1 cellular context compared by ENCODE assay signal in the genomic region with DNA sequence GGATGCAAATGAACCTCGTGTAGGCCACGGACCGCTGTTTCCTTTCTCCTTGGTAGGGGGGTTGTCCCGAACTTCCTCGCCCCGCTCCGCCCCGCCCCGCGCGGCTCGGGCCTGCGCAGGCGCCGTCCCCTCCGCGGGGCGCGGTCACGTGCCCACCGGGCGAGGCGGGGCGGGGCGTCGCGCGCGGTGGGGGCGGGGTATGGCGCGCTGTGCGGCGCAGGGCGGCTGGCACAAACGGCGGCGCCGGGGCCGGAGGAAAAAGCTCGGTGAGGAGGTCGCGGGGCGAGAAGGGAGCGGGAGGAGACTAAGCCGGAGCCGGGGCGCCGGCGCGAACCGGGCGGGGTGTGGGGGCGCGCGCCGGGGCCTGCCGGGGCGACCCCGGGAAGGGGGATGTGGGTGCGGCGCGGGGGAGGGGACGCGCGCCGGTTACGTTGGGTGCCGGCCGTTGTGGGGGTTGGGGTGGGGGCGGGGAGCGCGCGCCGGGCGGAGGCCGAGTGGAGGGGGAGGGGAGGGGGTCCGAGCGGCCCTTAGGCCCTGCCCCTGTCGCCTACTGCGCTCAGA.
TF ChIP-seq lines count a peak whose summit lies in the region.

A gene (plus strand): TSS at position 195 of the 561 bp plus-strand sequence. CDS start 1,382 bp downstream, outside the sequence.

TF ChIP-seq in H1, 55 proteins besides CTCF, POLR2A, EP300 and RAD21 (continued from another document):
- TF ChIP-seq, protein P1, sequence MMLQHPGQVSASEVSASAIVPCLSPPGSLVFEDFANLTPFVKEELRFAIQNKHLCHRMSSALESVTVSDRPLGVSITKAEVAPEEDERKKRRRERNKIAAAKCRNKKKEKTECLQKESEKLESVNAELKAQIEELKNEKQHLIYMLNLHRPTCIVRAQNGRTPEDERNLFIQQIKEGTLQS (IDR thresholded peaks at IDR 0.05; ENCODE audit: insufficient read depth, low read depth, low read length), result peak; percentile 60; the same call in 1 of the 2 replicates
- TF ChIP-seq JUND (IDR thresholded peaks at IDR 0.05; ENCODE audit: low read length) (0 out of 2 replicates have a peak, but pooled peaks have one; percentile 18), POLR2AphosphoS5 (IDR thresholded peaks at IDR 0.05; ENCODE audit: low read depth, low read length) (peak; percentile 57), TAF7 (optimal IDR thresholded peaks at IDR 0.05; ENCODE audit: borderline replicate concordance, low read depth, low read length) (peak; percentile 67), SP2 (IDR thresholded peaks at IDR 0.05; ENCODE audit: low read length) (no peak), CREB1 (IDR thresholded peaks at IDR 0.05) (no peak; the same call in 1 of the 2 replicates), SP1 (IDR thresholded peaks at IDR 0.05; ENCODE audit: low read depth, low read length) (no peak), ASH2L (IDR thresholded peaks at IDR 0.05; ENCODE audit: low read length) (peak; percentile 9), TAF1 (IDR thresholded peaks at IDR 0.05; ENCODE audit: low read depth, low read length) (peak; percentile 78), PHF8 (conservative IDR thresholded peaks at IDR 0.05; ENCODE audit: low read depth, low read length) (peak; percentile 84), NRF1 (IDR thresholded peaks at IDR 0.05; ENCODE audit: low read depth, low read length) (peak; percentile 73)
